13 cellular contexts compared by ENCODE assay signal in genomic region chr15:77025066-77025435, GRCh38. TPM values are rescaled to one million over a fixed set of nuclear protein-coding genes. Genes with fewer than 3 reads are reported as not detected.
DNase-seq lines count a peak whose midpoint lies in the region; ATAC-seq and TF ChIP-seq lines count a peak whose summit lies in the region.
"Had no signal": no experiment of that assay in that cellular context is flagged by ENCODE, and none has a peak within 500 bp of the region (broad histone marks: within the 10 kb centered on the region; RNA-seq: fewer than 3 reads in every experiment).

No MANE protein-coding gene starts in this region.

- H3K9me3 Mint-ChIP-seq in T-helper 2 cell treated with Interferon-gamma antibody and Interleukin-4, amounts not matched to agents 5 μg/mL and 100 μg/mL, for 36 hours = no peaks in the 10 kb centered on the region
- H3K9me3 Mint-ChIP-seq in stimulated activated effector memory CD8-positive, alpha-beta T cell treated with anti-CD3 and anti-CD28 coated beads, Interleukin-12 subunit alpha, Interleukin-12 subunit beta, amount 100 ng/mL, for 72 hours = no peaks in the 10 kb centered on the region

- peaks cover 40% of the 10 kb centered on the region for H3K4me1 Mint-ChIP-seq in T-helper 2 cell treated with Interferon-gamma antibody and Interleukin-4, amounts not matched to agents 5 μg/mL and 100 μg/mL, for 36 hours (ENCODE audit: low read depth)
- peaks cover 63% of the 10 kb centered on the region for H3K4me1 Mint-ChIP-seq in stimulated activated effector memory CD8-positive, alpha-beta T cell treated with anti-CD3 and anti-CD28 coated beads, Interleukin-12 subunit alpha, Interleukin-12 subunit beta, amount 100 ng/mL, for 72 hours

- H3K36me3 Mint-ChIP-seq in T-helper 2 cell treated with Interferon-gamma antibody and Interleukin-4, amounts not matched to agents 5 μg/mL and 100 μg/mL, for 36 hours (ENCODE audit: low read depth) = peaks cover 60% of the 10 kb centered on the region
- H3K36me3 Mint-ChIP-seq in stimulated activated effector memory CD8-positive, alpha-beta T cell treated with anti-CD3 and anti-CD28 coated beads, Interleukin-12 subunit alpha, Interleukin-12 subunit beta, amount 100 ng/mL, for 72 hours = peaks cover 98% of the 10 kb centered on the region

- H3K4me1 ChIP-seq in heart left ventricle (peaks cover 0 to 40% (median 19%) of the 10 kb centered on the region in 12 donors), heart right ventricle (peaks cover 0 to 34% (median 9%) of the 10 kb centered on the region in 9 donors)
- H3K4me1 ChIP-seq: prostate gland had no signal

- no peak overlapping the region for H3K27ac ChIP-seq in heart left ventricle
- no peak overlapping the region for H3K27ac ChIP-seq in heart right ventricle
- H3K27ac ChIP-seq: prostate gland had no signal

- TF ChIP-seq POLR2A in heart left ventricle (IDR thresholded peaks at IDR 0.05) = no peak

- H3K27me3 ChIP-seq in heart left ventricle (peaks cover 0 to 4% (median 0%) of the 10 kb centered on the region in 9 donors), heart right ventricle (peaks cover 0 to 10% (median 0%) of the 10 kb centered on the region in 7 donors)

- H3K27me3 Mint-ChIP-seq in T-helper 2 cell treated with Interferon-gamma antibody and Interleukin-4, amounts not matched to agents 5 μg/mL and 100 μg/mL, for 36 hours (ENCODE audit: low read depth) = no peaks in the 10 kb centered on the region

- TF ChIP-seq CTCF in heart left ventricle (IDR thresholded peaks at IDR 0.05) (no peak), heart right ventricle (IDR thresholded peaks at IDR 0.05) (no peak)

- ATAC-seq in heart left ventricle = no peak
- ATAC-seq in heart right ventricle = no peak
- ATAC-seq in stimulated activated effector memory CD8-positive, alpha-beta T cell treated with anti-CD3 and anti-CD28 coated beads, Interleukin-12 subunit alpha, Interleukin-12 subunit beta, amount 100 ng/mL, for 72 hours = no peak
- ATAC-seq in GM18907 (IDR thresholded peaks at IDR 0.05; ENCODE audit: unreplicated experiment) = no peak
- ATAC-seq in GM18873 (IDR thresholded peaks at IDR 0.05; ENCODE audit: low FRiP score, unreplicated experiment) = no peak

- H3K27ac Mint-ChIP-seq in T-helper 2 cell treated with Interferon-gamma antibody and Interleukin-4, amounts not matched to agents 5 μg/mL and 100 μg/mL, for 36 hours = peak overlapping the region; percentile 52
- H3K27ac Mint-ChIP-seq in stimulated activated effector memory CD8-positive, alpha-beta T cell treated with anti-CD3 and anti-CD28 coated beads, Interleukin-12 subunit alpha, Interleukin-12 subunit beta, amount 100 ng/mL, for 72 hours = peak overlapping the region; percentile 89

- 90 to 92% (median 91%) methylated on average over 3 to 6 of the region's 6 CpGs for WGBS in heart left ventricle, 4 donors
- 87 to 90% methylated on average over 6 of the region's 6 CpGs for WGBS in heart right ventricle, 2 donors

- H3K4me3 ChIP-seq in heart left ventricle (no peak overlapping the region), heart right ventricle (no peak overlapping the region)
- H3K4me3 ChIP-seq: prostate gland had no signal

- intact Hi-C loops in heart left ventricle (cut with DNase I) (loop anchor here in 5 of 10 donors (10.0 kb wide), 1 partner anchor 520 kb away; no protein-coding TSS in a partner anchor), heart right ventricle (cut with DNase I) (loop anchor here in 8 of 10 donors (5.0 to 10.0 kb wide), 5 partner anchors 50 to 520 kb away; no protein-coding TSS in a partner anchor)

- no peaks in the 10 kb centered on the region for H3K9me3 ChIP-seq in heart left ventricle
- H3K9me3 ChIP-seq in heart right ventricle = no peaks in the 10 kb centered on the region
- H3K9me3 ChIP-seq: prostate gland had no signal

- DNase-seq in heart left ventricle = peak in 3 of 5 donors; percentile 6 to 25 (median 7)
- no peak for DNase-seq in heart right ventricle
- no peak for DNase-seq in T-helper 2 cell treated with Interferon-gamma antibody and Interleukin-4, amounts not matched to agents 5 μg/mL and 100 μg/mL, for 36 hours (ENCODE audit: low spot score)
- peak; percentile 0 for DNase-seq in effector CD4-positive, alpha-beta T cell
- no peak for DNase-seq in stimulated activated effector memory CD8-positive, alpha-beta T cell treated with anti-CD3 and anti-CD28 coated beads, Interleukin-12 subunit alpha, Interleukin-12 subunit beta, amount 100 ng/mL, for 72 hours (ENCODE audit: low spot score in 2 of 2)
- DNase-seq in NCI-H1930 (lab: John Stamatoyannopoulos, UW) = no peak
- DNase-seq: activated gamma-delta T cell treated with Interleukin-2 at 50 U/mL for 16 hours, SIG-M5, T1000 had no signal

- no peak overlapping the region for H3K4me3 Mint-ChIP-seq in T-helper 2 cell treated with Interferon-gamma antibody and Interleukin-4, amounts not matched to agents 5 μg/mL and 100 μg/mL, for 36 hours
- no peak overlapping the region for H3K4me3 Mint-ChIP-seq in stimulated activated effector memory CD8-positive, alpha-beta T cell treated with anti-CD3 and anti-CD28 coated beads, Interleukin-12 subunit alpha, Interleukin-12 subunit beta, amount 100 ng/mL, for 72 hours

- H3K36me3 ChIP-seq in heart left ventricle = peaks cover 0 to 24% (median 0%) of the 10 kb centered on the region in 9 donors
- H3K36me3 ChIP-seq in heart right ventricle = peaks cover 0 to 48% (median 0%) of the 10 kb centered on the region in 9 donors
- H3K36me3 ChIP-seq: prostate gland had no signal

RNA-seq across cellular contexts. Expression of gene PSTPIP1, which starts 30.1 kb away (rescaled TPM):
- total RNA-seq in heart left ventricle (10 to 100 TPM in 2 of 9 donors, 1 to 10 TPM in 7; 1.3 to 17.2 (median 2.9) TPM), heart right ventricle (10 to 100 TPM in 1 of 10 donors, 1 to 10 TPM in 8, not detected in 1; 1.3 to 10.4 (median 2.9) TPM)
- polyA plus RNA-seq in heart left ventricle (1 to 10 TPM; 2.9 to 3.2 TPM), heart right ventricle (1 to 10 TPM; 2.4 to 7.8 TPM)
- total RNA-seq: bronchial epithelial cell had no signal

RNA-seq across cellular contexts. Expression of gene TSPAN3, which starts 45.9 kb away (rescaled TPM):
- total RNA-seq in heart left ventricle = 100 to 1,000 TPM in 8 of 9 donors, 10 to 100 TPM in 1; 90.4 to 218 (median 133) TPM
- 100 to 1,000 TPM in 1 of 2 donors, 10 to 100 TPM in 1; 58.1 to 247 TPM for polyA plus RNA-seq in heart left ventricle
- total RNA-seq in heart right ventricle = 100 to 1,000 TPM in 5 of 10 donors, 10 to 100 TPM in 5; 82.6 to 118 (median 98.7) TPM
- 100 to 1,000 TPM in 1 of 2 donors, 10 to 100 TPM in 1; 52.2 to 159 TPM for polyA plus RNA-seq in heart right ventricle

Comparison
In these comparisons a context has a peak if more than half of its experiments do, and no peak if none do; other contexts are left out.
1. DNase-seq: peak in heart left ventricle (3 of 5) and effector CD4-positive, alpha-beta T cell (single experiment); none in heart right ventricle (0 of 2), T-helper 2 cell treated with Interferon-gamma antibody and Interleukin-4, amounts not matched to agents 5 μg/mL and 100 μg/mL, for 36 hours (single experiment), stimulated activated effector memory CD8-positive, alpha-beta T cell treated with anti-CD3 and anti-CD28 coated beads, Interleukin-12 subunit alpha, Interleukin-12 subunit beta, amount 100 ng/mL, for 72 hours (0 of 2) and NCI-H1930 (0 of 2).